15 cellular contexts compared by ENCODE assay signal in genomic region chr7:1968397-1969111, GRCh38.
"Had no signal": no experiment of that assay in that cellular context is flagged by ENCODE, and none has a peak within 500 bp of the region (broad histone marks: within the 10 kb centered on the region; RNA-seq: fewer than 3 reads in every experiment).

No MANE protein-coding gene starts in this region.

- H3K36me3 ChIP-seq: ascending aorta, breast epithelium, pancreas had no signal

- ATAC-seq: natural killer cell, pancreas had no signal

- H3K4me1 ChIP-seq: ascending aorta, breast epithelium, pancreas had no signal

- H3K4me3 ChIP-seq: ascending aorta, breast epithelium, pancreas had no signal

- H3K27ac ChIP-seq: ascending aorta, breast epithelium, neutrophil, pancreas had no signal

- FAIRE-seq: frontal cortex, keratinocyte, pancreas, TTC549 had no signal

- H3K27me3 ChIP-seq: ascending aorta, breast epithelium, neutrophil, pancreas had no signal

- DNase-seq: activated CD4-positive, alpha-beta T cell treated with anti-CD3 and anti-CD28 coated beads, Interleukin-2, amount 50 U/mL, for 4 hours; activated naive CD4-positive, alpha-beta T cell treated with Interleukin-2 at 50 U/mL for 16 hours; cerebellar nuclear complex; effector CD4-positive, alpha-beta T cell; head of caudate nucleus; mesendoderm; natural killer cell; stimulated activated naive CD4-positive, alpha-beta T cell had no signal

- H3K9me3 ChIP-seq: ascending aorta, breast epithelium, neutrophil, pancreas had no signal
